1 cellular context compared by ENCODE assay signal in genomic region chr5:132656774-132657355, GRCh38.
TF ChIP-seq lines count a peak whose summit lies in the region.

No MANE protein-coding gene starts in this region.

TF ChIP-seq in GM23338, 12 proteins besides CTCF, POLR2A, EP300 and RAD21 (continued from another document):
- TF ChIP-seq REST (IDR thresholded peaks at IDR 0.05; ENCODE audit: unreplicated experiment) (no peak), EZH2phosphoT487 (IDR thresholded peaks at IDR 0.05; ENCODE audit: unreplicated experiment) (no peak), JUNB (IDR thresholded peaks at IDR 0.05; ENCODE audit: unreplicated experiment) (no peak)
TF ChIP-seq in GM23338: peak in this region for 0.
